ENCODE assay signal across 8 cellular contexts in genomic region chr10:110069502-110069982, GRCh38.
DNase-seq lines count a peak whose midpoint lies in the region; ATAC-seq and TF ChIP-seq lines count a peak whose summit lies in the region.

No MANE protein-coding gene starts in this region.

- H3K27ac ChIP-seq in neutrophil, result peak overlapping the region; percentile 27

- H3K9me3 ChIP-seq in neutrophil, result no peaks in the 10 kb centered on the region

- no peaks in the 10 kb centered on the region for H3K9me3 Mint-ChIP-seq in activated T-helper 1 cell treated with anti-CD3 and anti-CD28 coated beads, Interleukin-12 subunit alpha, Interleukin-12 subunit beta, Interleukin-2, Interleukin-4 antibody, amounts not matched to agents 30 ng/mL and 10 ng/mL and 1 ng/mL, durations not matched to agents 14 hours and 24 hours and 36 hours

- no peaks in the 10 kb centered on the region for H3K27me3 Mint-ChIP-seq in activated T-helper 1 cell treated with anti-CD3 and anti-CD28 coated beads, Interleukin-12 subunit alpha, Interleukin-12 subunit beta, Interleukin-2, Interleukin-4 antibody, amounts not matched to agents 30 ng/mL and 10 ng/mL and 1 ng/mL, durations not matched to agents 14 hours and 24 hours and 36 hours (ENCODE audit: insufficient read depth)

- peak; percentile 42 for DNase-seq in GM10266 (ENCODE audit: extremely low spot score)
- no peak for DNase-seq in activated T-helper 1 cell treated with anti-CD3 and anti-CD28 coated beads, Interleukin-12 subunit alpha, Interleukin-12 subunit beta, Interleukin-2, Interleukin-4 antibody, amounts not matched to agents 30 ng/mL and 10 ng/mL and 1 ng/mL, durations not matched to agents 14 hours and 24 hours and 36 hours (ENCODE audit: low spot score)
- no peak for DNase-seq in stimulated activated CD4-positive, alpha-beta T cell treated with anti-CD3 and anti-CD28 coated beads, Interleukin-4, amount 100 ng/mL, for 1 hour
- DNase-seq in NCI-H1092 (lab: John Stamatoyannopoulos, UW), result no peak
- DNase-seq in cortex of kidney (lab: John Stamatoyannopoulos, UW), result no peak

- ATAC-seq in GM19468 (IDR thresholded peaks at IDR 0.05; ENCODE audit: extremely low read depth, unreplicated experiment) (peak; percentile 59), HG03457 (IDR thresholded peaks at IDR 0.05; ENCODE audit: unreplicated experiment) (peak; percentile 69)

- TF ChIP-seq CTCF in GM10266 (IDR thresholded peaks at IDR 0.05; ENCODE audit: control insufficient read depth, insufficient read depth, low read depth, missing control alignments), result no peak
- no peak for TF ChIP-seq CTCF in neutrophil (IDR thresholded peaks at IDR 0.05)

- H3K27me3 ChIP-seq in neutrophil, result no peaks in the 10 kb centered on the region

- H3K4me3 ChIP-seq in neutrophil (ENCODE audit: low read depth in 1 of 2, low read length in 1 of 2), result no peak overlapping the region

- peaks cover 6% of the 10 kb centered on the region for H3K36me3 Mint-ChIP-seq in activated T-helper 1 cell treated with anti-CD3 and anti-CD28 coated beads, Interleukin-12 subunit alpha, Interleukin-12 subunit beta, Interleukin-2, Interleukin-4 antibody, amounts not matched to agents 30 ng/mL and 10 ng/mL and 1 ng/mL, durations not matched to agents 14 hours and 24 hours and 36 hours (ENCODE audit: low read depth)

- peaks cover 46 to 55% of the 10 kb centered on the region in 2 experiments for H3K4me1 ChIP-seq in neutrophil (ENCODE audit: control insufficient read depth in 1 of 2, insufficient read depth in 1 of 2, low read depth in 1 of 2, low read length in 1 of 2)

- intact Hi-C loops in activated T-helper 1 cell treated with anti-CD3 and anti-CD28 coated beads, Interleukin-12 subunit alpha, Interleukin-12 subunit beta, Interleukin-2, Interleukin-4 antibody, amounts not matched to agents 30 ng/mL and 10 ng/mL and 1 ng/mL, durations not matched to agents 14 hours and 24 hours and 36 hours (cut with micrococcal nuclease), result loop anchor here (2.0 kb wide), 2 partner anchors 13 to 139 kb away; no protein-coding TSS in a partner anchor

- peak overlapping the region; percentile 80 for H3K4me3 Mint-ChIP-seq in activated T-helper 1 cell treated with anti-CD3 and anti-CD28 coated beads, Interleukin-12 subunit alpha, Interleukin-12 subunit beta, Interleukin-2, Interleukin-4 antibody, amounts not matched to agents 30 ng/mL and 10 ng/mL and 1 ng/mL, durations not matched to agents 14 hours and 24 hours and 36 hours

- peak overlapping the region; percentile 96 for H3K27ac Mint-ChIP-seq in activated T-helper 1 cell treated with anti-CD3 and anti-CD28 coated beads, Interleukin-12 subunit alpha, Interleukin-12 subunit beta, Interleukin-2, Interleukin-4 antibody, amounts not matched to agents 30 ng/mL and 10 ng/mL and 1 ng/mL, durations not matched to agents 14 hours and 24 hours and 36 hours

- no peaks in the 10 kb centered on the region for H3K36me3 ChIP-seq in neutrophil

- peaks cover 95% of the 10 kb centered on the region for H3K4me1 Mint-ChIP-seq in activated T-helper 1 cell treated with anti-CD3 and anti-CD28 coated beads, Interleukin-12 subunit alpha, Interleukin-12 subunit beta, Interleukin-2, Interleukin-4 antibody, amounts not matched to agents 30 ng/mL and 10 ng/mL and 1 ng/mL, durations not matched to agents 14 hours and 24 hours and 36 hours (ENCODE audit: low read depth)
